In the genomic region with DNA sequence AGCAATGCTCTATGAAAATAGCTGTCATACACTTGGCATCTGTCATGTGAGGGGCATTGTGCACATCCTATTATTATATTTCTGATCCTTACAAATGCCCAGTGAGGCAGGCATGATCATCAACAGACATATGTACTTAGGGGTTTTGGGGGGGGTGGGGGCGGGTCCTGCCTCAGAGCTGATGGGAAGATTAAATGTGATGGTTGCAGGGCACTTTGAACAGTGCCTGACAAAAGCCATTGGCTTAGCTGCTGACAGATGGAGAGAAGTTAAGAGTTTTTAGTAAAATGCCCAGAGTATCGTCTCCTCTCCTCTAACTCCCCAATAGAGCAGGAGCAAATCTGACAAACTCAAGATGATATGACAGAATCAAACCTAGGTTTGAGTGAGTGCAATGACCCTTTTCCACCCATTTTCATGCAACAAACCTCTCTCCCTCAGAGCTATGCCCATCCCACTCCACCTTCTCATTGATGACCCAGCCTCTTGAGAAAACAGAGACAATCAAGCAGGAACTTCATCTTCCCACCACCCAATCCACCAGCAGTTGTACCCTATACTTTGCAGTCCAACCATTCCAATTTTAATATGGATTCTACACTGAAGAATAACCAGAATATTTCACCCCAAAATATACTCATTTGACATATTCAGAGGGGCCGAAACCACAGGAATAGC, we compare ENCODE assay signal across 31 cellular contexts. TPM values are rescaled to one million over a fixed set of nuclear protein-coding genes. Genes with fewer than 3 reads are reported as not detected.
DNase-seq lines count a peak whose midpoint lies in the region; ATAC-seq and TF ChIP-seq lines count a peak whose summit lies in the region.
"Had no signal": no experiment of that assay in that cellular context is flagged by ENCODE, and none has a peak within 500 bp of the region (broad histone marks: within the 10 kb centered on the region; RNA-seq: fewer than 3 reads in every experiment).

No MANE protein-coding gene starts in this region.

- no peak overlapping the region for H3K4me3 ChIP-seq in BLaER1 treated with 17β-estradiol and CSF1 and Interleukin-3, amounts not matched to agents 10 nM and 100 nM
- no peak overlapping the region for H3K4me3 ChIP-seq in endodermal cell (ENCODE audit: low read length)
- H3K4me3 ChIP-seq: gastroesophageal sphincter, lower lobe of right lung, mucosa of descending colon, neural progenitor cell, SJCRH30, thyroid gland had no signal

- H3K36me3 ChIP-seq in BLaER1 treated with 17β-estradiol and CSF1 and Interleukin-3, amounts not matched to agents 10 nM and 100 nM: peaks cover 0 to 13% (median 5%) of the 10 kb centered on the region in 11 experiments; a peak in 11 of 22 replicates
- H3K36me3 ChIP-seq in endodermal cell (ENCODE audit: control insufficient read depth, insufficient read depth, low read length): no peaks in the 10 kb centered on the region
- H3K36me3 ChIP-seq: lower lobe of right lung, neural progenitor cell, SJCRH30, thyroid gland had no signal

- TF ChIP-seq CTCF in endodermal cell (conservative IDR thresholded peaks at IDR 0.05): no peak

- 72 to 76% methylated on average over 2 to 3 of the region's 3 CpGs for WGBS in endodermal cell (ENCODE audit: insufficient coverage in 1 of 2, insufficient read length in 1 of 2), 2 experiments

- H4K20me1 ChIP-seq in BLaER1 treated with 17β-estradiol and CSF1 and Interleukin-3, amounts not matched to agents 10 nM and 100 nM: peaks cover 44 to 96% (median 87%) of the 10 kb centered on the region in 11 experiments; a peak in 21 of 22 replicates

- no peaks in the 10 kb centered on the region for H3K9me3 Mint-ChIP-seq in endodermal cell
- no peaks in the 10 kb centered on the region for H3K9me3 Mint-ChIP-seq in activated CD4-positive, alpha-beta memory T cell treated with anti-CD3 and anti-CD28 coated beads, Interleukin-2, amount 10 ng/mL, durations not matched to agents 7 days and 5 days
- H3K9me3 Mint-ChIP-seq: activated naive CD8-positive, alpha-beta T cell treated with anti-CD3 and anti-CD28 coated beads, Interleukin-2, amount 10 ng/mL, durations not matched to agents 7 days and 5 days; activated T-helper 2 cell treated with anti-CD3 and anti-CD28 coated beads, Interferon-gamma antibody, Interleukin-2, Interleukin-4, amounts not matched to agents 10 μg/mL and 5 μg/mL and 100 μg/mL, durations not matched to agents 14 hours and 24 hours and 36 hours; central memory CD8-positive, alpha-beta T cell; neural progenitor cell; stimulated activated naive CD8-positive, alpha-beta T cell treated with anti-CD3 and anti-CD28 coated beads, Interleukin-15, amount 100 ng/mL, for 72 hours; T-helper 1 cell treated with Interleukin-12 subunit alpha and Interleukin-12 subunit beta and Interleukin-4 antibody, amounts not matched to agents 30 μg/mL and 1 μg/mL, for 36 hours had no signal

- no peaks in the 10 kb centered on the region for H3K27me3 Mint-ChIP-seq in endodermal cell (ENCODE audit: insufficient read depth)
- no peaks in the 10 kb centered on the region for H3K27me3 Mint-ChIP-seq in activated CD4-positive, alpha-beta memory T cell treated with anti-CD3 and anti-CD28 coated beads, Interleukin-2, amount 10 ng/mL, durations not matched to agents 7 days and 5 days
- H3K27me3 Mint-ChIP-seq: activated CD8-positive, alpha-beta memory T cell treated with anti-CD3 and anti-CD28 coated beads, Interleukin-2, amount 10 ng/mL, durations not matched to agents 7 days and 5 days; activated naive CD8-positive, alpha-beta T cell treated with anti-CD3 and anti-CD28 coated beads, Interleukin-2, amount 10 ng/mL, durations not matched to agents 7 days and 5 days; CD4-positive, alpha-beta memory T cell; central memory CD8-positive, alpha-beta T cell; stimulated activated naive CD8-positive, alpha-beta T cell treated with anti-CD3 and anti-CD28 coated beads, Interleukin-15, amount 100 ng/mL, for 72 hours had no signal

- H3K9ac ChIP-seq in BLaER1 treated with 17β-estradiol and CSF1 and Interleukin-3, amounts not matched to agents 10 nM and 100 nM: peak overlapping the region in 3 of 11 experiments; percentile 1 to 37 (median 20); a peak in 2 of 22 replicates
- no peak overlapping the region for H3K9ac ChIP-seq in endodermal cell (ENCODE audit: extremely low read depth, low read length, poor library complexity, severe bottlenecking)
- H3K9ac ChIP-seq: KMS-11, neural progenitor cell had no signal

- DNase-seq in D341Med (ENCODE audit: low spot score): peak; percentile 82
- peak; percentile 93 to 96 for DNase-seq in NCI-H524 (lab: John Stamatoyannopoulos, UW)
- DNase-seq in endodermal cell: peak; percentile 48
- no peak for DNase-seq in activated CD4-positive, alpha-beta memory T cell treated with anti-CD3 and anti-CD28 coated beads, Interleukin-2, amount 10 ng/mL, durations not matched to agents 7 days and 5 days
- DNase-seq in CD1c-positive myeloid dendritic cell (ENCODE audit: extremely low spot score): no peak
- DNase-seq in SHP77 (lab: John Stamatoyannopoulos, UW): no peak
- DNase-seq: activated CD4-positive, alpha-beta T cell treated with anti-CD3 and anti-CD28 coated beads for 48 hours; activated CD8-positive, alpha-beta memory T cell treated with anti-CD3 and anti-CD28 coated beads, Interleukin-2, amount 10 ng/mL, durations not matched to agents 7 days and 5 days; activated naive CD8-positive, alpha-beta T cell treated with anti-CD3 and anti-CD28 coated beads, Interleukin-2, amount 10 ng/mL, durations not matched to agents 7 days and 5 days; CD4-positive, alpha-beta memory T cell; dermis blood vessel endothelial cell; kidney; lower lobe of right lung; mucosa of descending colon; NCI-H146; SJCRH30; stimulated activated CD4-positive, alpha-beta T cell treated with anti-CD3 and anti-CD28 coated beads, Interleukin-15, amount 100 ng/mL, for 24 hours; stimulated activated naive CD8-positive, alpha-beta T cell treated with anti-CD3 and anti-CD28 coated beads, Interleukin-15, amount 100 ng/mL, for 72 hours; thyroid gland had no signal

- ATAC-seq in HG02623 (IDR thresholded peaks at IDR 0.05; ENCODE audit: unreplicated experiment): no peak
- ATAC-seq: activated CD8-positive, alpha-beta memory T cell treated with anti-CD3 and anti-CD28 coated beads, Interleukin-2, amount 10 ng/mL, durations not matched to agents 7 days and 5 days; gastroesophageal sphincter; lower lobe of right lung; mucosa of descending colon; sciatic nerve; stimulated activated naive CD8-positive, alpha-beta T cell treated with anti-CD3 and anti-CD28 coated beads, Interleukin-15, amount 100 ng/mL, for 72 hours had no signal

- H3K9me3 ChIP-seq in BLaER1 treated with 17β-estradiol and CSF1 and Interleukin-3, amounts not matched to agents 10 nM and 100 nM (replicated peaks in 1 of 11): no peaks in the 10 kb centered on the region
- no peaks in the 10 kb centered on the region for H3K9me3 ChIP-seq in endodermal cell (ENCODE audit: control insufficient read depth, low read length)
- H3K9me3 ChIP-seq: gastroesophageal sphincter, lower lobe of right lung, mucosa of descending colon, SJCRH30, thyroid gland had no signal

- peaks cover 12% of the 10 kb centered on the region for H3K4me1 Mint-ChIP-seq in endodermal cell
- peaks cover 20% of the 10 kb centered on the region for H3K4me1 Mint-ChIP-seq in activated CD4-positive, alpha-beta memory T cell treated with anti-CD3 and anti-CD28 coated beads, Interleukin-2, amount 10 ng/mL, durations not matched to agents 7 days and 5 days

- peak overlapping the region in 6 of 11 experiments; percentile 82 to 99 (median 96); a peak in 5 of 22 replicates for H3K4me2 ChIP-seq in BLaER1 treated with 17β-estradiol and CSF1 and Interleukin-3, amounts not matched to agents 10 nM and 100 nM
- H3K4me2 ChIP-seq: KMS-11, neural progenitor cell had no signal

- no peak overlapping the region for H3K4me3 Mint-ChIP-seq in endodermal cell
- no peak overlapping the region for H3K4me3 Mint-ChIP-seq in activated CD4-positive, alpha-beta memory T cell treated with anti-CD3 and anti-CD28 coated beads, Interleukin-2, amount 10 ng/mL, durations not matched to agents 7 days and 5 days
- H3K4me3 Mint-ChIP-seq: activated CD8-positive, alpha-beta memory T cell treated with anti-CD3 and anti-CD28 coated beads, Interleukin-2, amount 10 ng/mL, durations not matched to agents 7 days and 5 days; activated naive CD8-positive, alpha-beta T cell treated with anti-CD3 and anti-CD28 coated beads, Interleukin-2, amount 10 ng/mL, durations not matched to agents 7 days and 5 days; central memory CD8-positive, alpha-beta T cell; neural progenitor cell; stimulated activated naive CD8-positive, alpha-beta T cell treated with anti-CD3 and anti-CD28 coated beads, Interleukin-15, amount 100 ng/mL, for 72 hours; T-helper 1 cell treated with Interleukin-12 subunit alpha and Interleukin-12 subunit beta and Interleukin-4 antibody, amounts not matched to agents 30 μg/mL and 1 μg/mL, for 36 hours had no signal

- CTCF ChIA-PET in activated CD4-positive, alpha-beta memory T cell treated with anti-CD3 and anti-CD28 coated beads, Interleukin-2, amount 10 ng/mL, durations not matched to agents 7 days and 5 days (lab: Charles Lee): no interaction called here

- peak overlapping the region; percentile 4 for H3K27ac Mint-ChIP-seq in endodermal cell
- no peak overlapping the region for H3K27ac Mint-ChIP-seq in activated CD4-positive, alpha-beta memory T cell treated with anti-CD3 and anti-CD28 coated beads, Interleukin-2, amount 10 ng/mL, durations not matched to agents 7 days and 5 days
- H3K27ac Mint-ChIP-seq: activated CD8-positive, alpha-beta memory T cell treated with anti-CD3 and anti-CD28 coated beads, Interleukin-2, amount 10 ng/mL, durations not matched to agents 7 days and 5 days; activated naive CD8-positive, alpha-beta T cell treated with anti-CD3 and anti-CD28 coated beads, Interleukin-2, amount 10 ng/mL, durations not matched to agents 7 days and 5 days; activated T-helper 2 cell treated with anti-CD3 and anti-CD28 coated beads, Interferon-gamma antibody, Interleukin-2, Interleukin-4, amounts not matched to agents 10 μg/mL and 5 μg/mL and 100 μg/mL, durations not matched to agents 14 hours and 24 hours and 36 hours; neural progenitor cell; stimulated activated naive CD8-positive, alpha-beta T cell treated with anti-CD3 and anti-CD28 coated beads, Interleukin-15, amount 100 ng/mL, for 72 hours; T-helper 1 cell treated with Interleukin-12 subunit alpha and Interleukin-12 subunit beta and Interleukin-4 antibody, amounts not matched to agents 30 μg/mL and 1 μg/mL, for 36 hours had no signal

- no peak overlapping the region for H3K27ac ChIP-seq in BLaER1 treated with 17β-estradiol and CSF1 and Interleukin-3, amounts not matched to agents 10 nM and 100 nM
- H3K27ac ChIP-seq in endodermal cell (ENCODE audit: low read depth, low read length): no peak overlapping the region
- H3K27ac ChIP-seq: gastroesophageal sphincter, KMS-11, lower lobe of right lung, neural progenitor cell, SJCRH30, thyroid gland had no signal

- H3K27me3 ChIP-seq in BLaER1 treated with 17β-estradiol and CSF1 and Interleukin-3, amounts not matched to agents 10 nM and 100 nM: no peaks in the 10 kb centered on the region
- no peaks in the 10 kb centered on the region for H3K27me3 ChIP-seq in endodermal cell (ENCODE audit: control insufficient read depth, insufficient read depth, low read length, poor library complexity, severe bottlenecking)
- H3K27me3 ChIP-seq: gastroesophageal sphincter, neural progenitor cell, SJCRH30, thyroid gland had no signal

- peaks cover 34 to 40% (median 38%) of the 10 kb centered on the region in 10 experiments for H3K4me1 ChIP-seq in BLaER1 treated with 17β-estradiol and CSF1 and Interleukin-3, amounts not matched to agents 10 nM and 100 nM
- no peaks in the 10 kb centered on the region for H3K4me1 ChIP-seq in endodermal cell (ENCODE audit: control insufficient read depth, insufficient read depth, low read length)

- POLR2A ChIA-PET in activated CD4-positive, alpha-beta memory T cell treated with anti-CD3 and anti-CD28 coated beads, Interleukin-2, amount 10 ng/mL, durations not matched to agents 7 days and 5 days (lab: Charles Lee): interaction anchor here (0.8 kb wide), 1 partner anchor 172 kb away, joined by 3 read pairs; a partner anchor contains a TSS

- H3K36me3 Mint-ChIP-seq in endodermal cell (ENCODE audit: low read depth): peaks cover 2% of the 10 kb centered on the region
- peaks cover 1% of the 10 kb centered on the region for H3K36me3 Mint-ChIP-seq in activated CD4-positive, alpha-beta memory T cell treated with anti-CD3 and anti-CD28 coated beads, Interleukin-2, amount 10 ng/mL, durations not matched to agents 7 days and 5 days (ENCODE audit: low read depth)
- H3K36me3 Mint-ChIP-seq: neural progenitor cell had no signal

RNA-seq across cellular contexts. Expression of a gene that starts 4.8 kb away (rescaled TPM):
- 10 to 100 TPM; 13.3 to 15.9 TPM for total RNA-seq in endodermal cell
- polyA plus RNA-seq in endodermal cell (2013, experiment 1 of 2): 6.6 TPM
- 6.3 TPM for polyA plus RNA-seq in endodermal cell (2013, experiment 2 of 2)
- total RNA-seq in activated CD4-positive, alpha-beta memory T cell treated with anti-CD3 and anti-CD28 coated beads, Interleukin-2, amount 10 ng/mL, durations not matched to agents 7 days and 5 days: 10 to 100 TPM; 13.9 to 14.4 TPM

RNA-seq across cellular contexts. Expression of a gene that starts 22.8 kb away (rescaled TPM):
- total RNA-seq in endodermal cell: under 1 TPM in 1 of 2 donors, not detected in 1; 0.15 TPM
- polyA plus RNA-seq in endodermal cell (2013, experiment 1 of 2): not detected
- not detected for polyA plus RNA-seq in endodermal cell (2013, experiment 2 of 2)
- total RNA-seq in activated CD4-positive, alpha-beta memory T cell treated with anti-CD3 and anti-CD28 coated beads, Interleukin-2, amount 10 ng/mL, durations not matched to agents 7 days and 5 days: not detected
- total RNA-seq: activated CD8-positive, alpha-beta memory T cell treated with anti-CD3 and anti-CD28 coated beads, Interleukin-2, amount 10 ng/mL, durations not matched to agents 7 days and 5 days; activated naive CD8-positive, alpha-beta T cell treated with anti-CD3 and anti-CD28 coated beads, Interleukin-2, amount 10 ng/mL, durations not matched to agents 7 days and 5 days; astrocyte; CD4-positive, alpha-beta memory T cell; dermis blood vessel endothelial cell; G401; HT1080; sciatic nerve; SJCRH30 had no signal
- polyA plus RNA-seq: CD4-positive, alpha-beta memory T cell had no signal

RNA-seq across cellular contexts. Expression of a gene that starts 24.4 kb away (rescaled TPM):
- 10 to 100 TPM; 65.2 to 79.5 TPM for total RNA-seq in endodermal cell
- polyA plus RNA-seq in endodermal cell (2013, experiment 1 of 2): 77.9 TPM
- 72.6 TPM for polyA plus RNA-seq in endodermal cell (2013, experiment 2 of 2)
- 10 to 100 TPM; 16.1 to 19.0 TPM for total RNA-seq in activated CD4-positive, alpha-beta memory T cell treated with anti-CD3 and anti-CD28 coated beads, Interleukin-2, amount 10 ng/mL, durations not matched to agents 7 days and 5 days

RNA-seq across cellular contexts. Expression of a gene that starts 47.6 kb away (rescaled TPM):
- total RNA-seq in endodermal cell: 100 to 1,000 TPM; 179 to 291 TPM
- polyA plus RNA-seq in endodermal cell (2013, experiment 1 of 2): 230 TPM
- 211 TPM for polyA plus RNA-seq in endodermal cell (2013, experiment 2 of 2)
- not detected for total RNA-seq in activated CD4-positive, alpha-beta memory T cell treated with anti-CD3 and anti-CD28 coated beads, Interleukin-2, amount 10 ng/mL, durations not matched to agents 7 days and 5 days
- total RNA-seq: CD4-positive, alpha-beta memory T cell had no signal
- polyA plus RNA-seq: CD4-positive, alpha-beta memory T cell had no signal

RNA-seq across cellular contexts. Expression of a gene that starts 48.6 kb away (rescaled TPM):
- total RNA-seq in endodermal cell: 10 to 100 TPM; 23.9 to 40.6 TPM
- polyA plus RNA-seq in endodermal cell (2013, experiment 1 of 2): 32.2 TPM
- 34.7 TPM for polyA plus RNA-seq in endodermal cell (2013, experiment 2 of 2)
- total RNA-seq in activated CD4-positive, alpha-beta memory T cell treated with anti-CD3 and anti-CD28 coated beads, Interleukin-2, amount 10 ng/mL, durations not matched to agents 7 days and 5 days: 1 to 10 TPM; 1.8 to 1.9 TPM

Comparison
In these comparisons a context has a peak if more than half of its experiments do, and no peak if none do; other contexts are left out.
1. DNase-seq: peak in D341Med (single experiment), NCI-H524 (2 of 2) and endodermal cell (single experiment); none in activated CD4-positive, alpha-beta memory T cell treated with anti-CD3 and anti-CD28 coated beads, Interleukin-2, amount 10 ng/mL, durations not matched to agents 7 days and 5 days (single experiment), CD1c-positive myeloid dendritic cell (single experiment) and SHP77 (0 of 2).